ENCODE assay signal across 25 cellular contexts in genomic region chr13:36413161-36413560, GRCh38. TPM values are rescaled to one million over a fixed set of nuclear protein-coding genes. Genes with fewer than 3 reads are reported as not detected.
"Had no signal": no experiment of that assay in that cellular context is flagged by ENCODE, and none has a peak within 500 bp of the region (broad histone marks: within the 10 kb centered on the region; RNA-seq: fewer than 3 reads in every experiment).

No MANE protein-coding gene starts in this region.

- DNase-seq: activated B cell treated with CpG ODN at 0.5 μM for 24 hours; activated CD4-positive, alpha-beta T cell treated with anti-CD3 and anti-CD28 coated beads for 48 hours; activated CD4-positive, alpha-beta T cell treated with anti-CD3 and anti-CD28 coated beads, Interleukin-2, amount 50 U/mL, for 1 hour; activated CD4-positive, alpha-beta T cell treated with anti-CD3 and anti-CD28 coated beads, Interleukin-2, amount 50 U/mL, for 48 hours; activated CD8-positive, alpha-beta memory T cell treated with anti-CD3 and anti-CD28 coated beads for 24 hours; activated CD8-positive, alpha-beta T cell treated with anti-CD3 and anti-CD28 coated beads for 36 hours; activated effector memory CD4-positive, alpha-beta T cell treated with Interleukin-2 at 50 U/mL for 16 hours; activated gamma-delta T cell treated with Interleukin-2 at 50 U/mL for 16 hours; activated naive CD4-positive, alpha-beta T cell treated with anti-CD3 and anti-CD28 coated beads, Interleukin-2, amount 50 U/mL, for 16 hours; activated naive CD4-positive, alpha-beta T cell treated with Interleukin-2 at 50 U/mL for 16 hours; activated T-cell treated with anti-CD3 and anti-CD28 coated beads, Interleukin-2, amount 50 U/mL, for 4 hours; amniotic stem cell; anterior cingulate cortex; brain microvascular endothelial cell; dorsolateral prefrontal cortex; effector memory CD4-positive, alpha-beta T cell; erythroblast; head of caudate nucleus; T-helper 17 cell; T1000; WERI-Rb-1 had no signal

- H3K36me3 ChIP-seq: brain microvascular endothelial cell, esophagus muscularis mucosa, WERI-Rb-1 had no signal

- H3K4me3 ChIP-seq: coronary artery, dorsolateral prefrontal cortex, esophagus muscularis mucosa had no signal

- H3K27ac ChIP-seq: brain microvascular endothelial cell, coronary artery, dorsolateral prefrontal cortex, esophagus muscularis mucosa, WERI-Rb-1 had no signal

- ATAC-seq: activated CD4-positive, CD25-positive, alpha-beta regulatory T cell treated with anti-CD3 and anti-CD28 coated beads, Interleukin-2, amount 50 U/mL, for 24 hours; activated CD8-positive, alpha-beta T cell treated with anti-CD3 and anti-CD28 coated beads for 36 hours; activated T-cell treated with anti-CD3 and anti-CD28 coated beads, Interleukin-2, amount 50 U/mL, for 4 hours; activated T-helper 17 cell treated with anti-CD3 and anti-CD28 coated beads, Interleukin-2, amount 50 U/mL, for 72 hours; T-helper 17 cell had no signal

- H3K27me3 ChIP-seq: brain microvascular endothelial cell, esophagus muscularis mucosa had no signal

RNA-seq across cellular contexts. Expression of gene CCNA1, which starts 19.1 kb away (rescaled TPM):
- total RNA-seq: activated CD8-positive, alpha-beta T cell treated with anti-CD3 and anti-CD28 coated beads for 36 hours; activated T-cell treated with anti-CD3 and anti-CD28 coated beads, Interleukin-2, amount 50 U/mL, for 4 hours; T-helper 17 cell had no signal
